9 cellular contexts compared by ENCODE assay signal in the genomic region with DNA sequence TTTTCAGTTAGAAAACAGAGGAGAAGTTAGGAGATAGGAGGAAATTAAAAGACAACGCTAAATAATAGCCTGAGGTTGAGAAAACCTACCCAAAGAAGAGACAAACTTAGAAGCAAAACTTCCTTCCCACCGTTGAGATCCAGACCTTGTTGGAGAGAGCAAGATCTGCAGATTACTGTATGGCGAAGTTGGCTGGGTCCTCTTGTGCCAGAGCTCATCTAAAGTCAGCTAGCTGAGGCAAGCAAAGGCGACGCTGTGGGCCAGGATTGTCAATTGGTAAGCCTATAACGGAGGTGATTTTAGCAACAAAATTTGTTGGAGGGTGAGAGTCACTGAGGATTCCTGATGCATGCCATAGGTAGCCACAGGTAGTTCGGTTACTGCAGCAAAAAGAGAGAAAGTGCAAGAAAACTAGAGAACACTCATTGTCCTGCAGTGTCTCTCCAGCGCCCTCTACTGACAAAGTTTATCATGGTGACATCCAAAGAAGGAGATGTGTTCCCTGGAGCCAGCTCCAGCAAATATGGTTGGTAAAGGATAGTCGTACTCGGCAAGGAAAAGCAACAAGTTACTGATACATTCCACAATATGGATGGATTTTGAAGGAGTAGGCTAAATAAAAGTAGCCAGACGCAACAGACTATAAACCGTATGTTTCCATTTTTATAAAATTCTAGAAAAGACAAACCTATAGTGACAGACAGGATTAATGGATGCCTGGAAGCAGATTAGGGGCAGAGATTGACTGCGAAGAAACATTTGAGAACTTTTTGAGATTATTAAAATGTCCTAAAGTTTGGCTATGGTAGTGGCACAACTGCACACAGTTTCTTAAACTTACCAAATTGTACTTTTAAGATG. TPM values are rescaled to one million over a fixed set of nuclear protein-coding genes. Genes with fewer than 3 reads are reported as not detected.
DNase-seq lines count a peak whose midpoint lies in the region; ATAC-seq and TF ChIP-seq lines count a peak whose summit lies in the region.
"Had no signal": no experiment of that assay in that cellular context is flagged by ENCODE, and none has a peak within 500 bp of the region (broad histone marks: within the 10 kb centered on the region; RNA-seq: fewer than 3 reads in every experiment).

No MANE protein-coding gene starts in this region.

- POLR2A ChIA-PET in CD4-positive, alpha-beta T cell (lab: Charles Lee) = no interaction called here

- H3K9me3 Mint-ChIP-seq in CD4-positive, alpha-beta T cell = no peaks in the 10 kb centered on the region

- ATAC-seq in CD4-positive, alpha-beta T cell (ENCODE audit: poor library complexity) = no peak
- ATAC-seq in HG02981 (IDR thresholded peaks at IDR 0.05; ENCODE audit: unreplicated experiment) (peak; percentile 75), omental fat pad (ENCODE audit: low FRiP score) (no peak)

- H3K9ac ChIP-seq in mesenchymal stem cell (ENCODE audit: low read length) = no peak overlapping the region
- H3K9ac ChIP-seq: parathyroid adenoma had no signal

- no peak overlapping the region for H3K4me2 ChIP-seq in mesenchymal stem cell (ENCODE audit: low read length, poor library complexity, severe bottlenecking)

- H2BK12ac ChIP-seq in mesenchymal stem cell (ENCODE audit: low read length in 2 of 2) = no peak overlapping the region

- no peaks in the 10 kb centered on the region for H3K4me1 ChIP-seq in mesenchymal stem cell (ENCODE audit: control insufficient read depth, insufficient read depth, low read depth, low read length)
- H3K4me1 ChIP-seq: parathyroid adenoma had no signal

- no peak overlapping the region for H3K14ac ChIP-seq in mesenchymal stem cell (ENCODE audit: low read length in 2 of 2)

- no peaks in the 10 kb centered on the region for H3K4me1 Mint-ChIP-seq in CD4-positive, alpha-beta T cell (ENCODE audit: low read depth)

- H2AK5ac ChIP-seq in mesenchymal stem cell (ENCODE audit: low read length, severe bottlenecking) = no peak overlapping the region

- H3K79me1 ChIP-seq in mesenchymal stem cell (replicated peaks; ENCODE audit: low read length, poor library complexity, severe bottlenecking) = no peaks in the 10 kb centered on the region

- H4K8ac ChIP-seq in mesenchymal stem cell (ENCODE audit: low read length) = no peak overlapping the region

- H3K23ac ChIP-seq in mesenchymal stem cell (ENCODE audit: low read length in 2 of 2) = no peak overlapping the region

- WGBS in mesenchymal stem cell = 50% methylated on average over 11 of the region's 13 CpGs

- no peak overlapping the region for H3K4me3 Mint-ChIP-seq in CD4-positive, alpha-beta T cell

- H2AFZ ChIP-seq in mesenchymal stem cell (ENCODE audit: low read depth, low read length) = no peak overlapping the region
- H2AFZ ChIP-seq: parathyroid adenoma had no signal

- H3K9me3 ChIP-seq in CD4-positive, alpha-beta T cell (ENCODE audit: control insufficient read depth, low read length) = no peaks in the 10 kb centered on the region
- H3K9me3 ChIP-seq in mesenchymal stem cell (ENCODE audit: control insufficient read depth, low read length) = no peaks in the 10 kb centered on the region

- no peaks in the 10 kb centered on the region for H3K27me3 ChIP-seq in CD4-positive, alpha-beta T cell (ENCODE audit: control insufficient read depth, insufficient read depth, low read length)
- H3K27me3 ChIP-seq in brain microvascular endothelial cell (replicated peaks) (no peaks in the 10 kb centered on the region), mesenchymal stem cell (ENCODE audit: control insufficient read depth in 1 of 2, insufficient read depth in 1 of 2, low read length in 2 of 2) (peaks cover 0 to 9% of the 10 kb centered on the region in 2 experiments)

- in situ Hi-C loops in brain microvascular endothelial cell (cut with HindIII; ENCODE audit: low pct_ligation_motif_present, low sequenced_read_pairs) = no loop called here

- H3K27me3 Mint-ChIP-seq in CD4-positive, alpha-beta T cell = peaks cover 6% of the 10 kb centered on the region

- H2BK15ac ChIP-seq in mesenchymal stem cell (ENCODE audit: low read depth, poor library complexity, severe bottlenecking) = no peak overlapping the region

- TF ChIP-seq CTCF in CD4-positive, alpha-beta T cell (IDR thresholded peaks at IDR 0.05) = peak; percentile 52
- peak; percentile 90 for TF ChIP-seq CTCF in GM12873 (IDR thresholded peaks at IDR 0.05; ENCODE audit: insufficient read depth, low read depth, low read length, missing control alignments)
- peak; percentile 75 for TF ChIP-seq CTCF in brain microvascular endothelial cell (IDR thresholded peaks at IDR 0.05; ENCODE audit: low read depth, low read length, missing control alignments)
- TF ChIP-seq CTCF in omental fat pad (IDR thresholded peaks at IDR 0.05) = no peak

- H4K91ac ChIP-seq in mesenchymal stem cell (ENCODE audit: low read length) = no peak overlapping the region

- no peaks in the 10 kb centered on the region for H3K36me3 ChIP-seq in brain microvascular endothelial cell (replicated peaks)
- no peaks in the 10 kb centered on the region for H3K36me3 ChIP-seq in mesenchymal stem cell (ENCODE audit: control insufficient read depth in 1 of 2, insufficient read depth in 2 of 2, low read depth in 1 of 2, low read length in 2 of 2)

- intact Hi-C loops in CD4-positive, alpha-beta T cell (cut with DNase I, micrococcal nuclease) = no loop called here

- H3K27ac ChIP-seq in CD4-positive, alpha-beta T cell (ENCODE audit: low read depth, low read length) = no peak overlapping the region
- H3K27ac ChIP-seq in brain microvascular endothelial cell = no peak overlapping the region
- no peak overlapping the region for H3K27ac ChIP-seq in mesenchymal stem cell (ENCODE audit: low read length, poor library complexity, severe bottlenecking)
- H3K27ac ChIP-seq: parathyroid adenoma had no signal

- no peak overlapping the region for H2BK5ac ChIP-seq in mesenchymal stem cell (ENCODE audit: low read depth, low read length, poor library complexity, severe bottlenecking)

- no peak overlapping the region for H3K27ac Mint-ChIP-seq in CD4-positive, alpha-beta T cell

- no peak for DNase-seq in CD4-positive, alpha-beta T cell
- DNase-seq in NCI-H82 (lab: John Stamatoyannopoulos, UW) (peak; percentile 88), brain microvascular endothelial cell (peak; percentile 46), mesenchymal stem cell (peak; percentile 39), omental fat pad (ENCODE audit: low spot score) (no peak)
- DNase-seq in effector CD8-positive, alpha-beta T cell (lab: John Stamatoyannopoulos, UW) = no peak

- CTCF ChIA-PET in CD4-positive, alpha-beta T cell (lab: Charles Lee) = interaction anchor here (0.8 kb wide), 1 partner anchor 238 kb away, joined by 3 read pairs; no protein-coding TSS in a partner anchor

- H3K36me3 Mint-ChIP-seq in CD4-positive, alpha-beta T cell (ENCODE audit: low read depth) = no peaks in the 10 kb centered on the region

- no peak overlapping the region for H2BK120ac ChIP-seq in mesenchymal stem cell (ENCODE audit: low read depth, low read length)

- no peak overlapping the region for H3K18ac ChIP-seq in mesenchymal stem cell (ENCODE audit: low read depth in 1 of 2, low read length in 2 of 2)

- H3K4ac ChIP-seq in mesenchymal stem cell (ENCODE audit: low read depth in 1 of 2, low read length in 2 of 2) = no peak overlapping the region

- no peak overlapping the region for H3K4me3 ChIP-seq in brain microvascular endothelial cell (ENCODE audit: low read depth, low read length)
- no peak overlapping the region for H3K4me3 ChIP-seq in mesenchymal stem cell (ENCODE audit: insufficient read depth in 1 of 2, low read depth in 1 of 2, low read length in 2 of 2)

RNA-seq across cellular contexts. Expression of gene OR5K4, which starts 9.8 kb away (rescaled TPM):
- not detected for total RNA-seq in CD4-positive, alpha-beta T cell
- polyA plus RNA-seq in mesenchymal stem cell (2013, experiment 1 of 2) = not detected
- not detected for polyA plus RNA-seq in mesenchymal stem cell (2013, experiment 2 of 2)
- not detected for total RNA-seq in omental fat pad

RNA-seq across cellular contexts. Expression of gene OR5K3, which starts 46.6 kb away (rescaled TPM):
- total RNA-seq in CD4-positive, alpha-beta T cell = not detected
- polyA plus RNA-seq in mesenchymal stem cell (2013, experiment 1 of 2) = not detected
- polyA plus RNA-seq in mesenchymal stem cell (2013, experiment 2 of 2) = not detected
- total RNA-seq in omental fat pad = not detected

Comparison
In these comparisons a context has a peak if more than half of its experiments do, and no peak if none do; other contexts are left out.
1. DNase-seq: peak in NCI-H82 (single experiment), brain microvascular endothelial cell (single experiment) and mesenchymal stem cell (single experiment); none in CD4-positive, alpha-beta T cell (0 of 10), effector CD8-positive, alpha-beta T cell (single experiment) and omental fat pad (single experiment).
2. CTCF ChIP-seq: peak in CD4-positive, alpha-beta T cell (single experiment), GM12873 (single experiment) and brain microvascular endothelial cell (single experiment); none in omental fat pad (0 of 3).